2 cellular contexts compared by ENCODE assay signal in genomic region chr2:112588611-112589045, GRCh38.
TF ChIP-seq lines count a peak whose summit lies in the region.

No MANE protein-coding gene starts in this region.

TF ChIP-seq in IMR-90, 13 proteins besides CTCF, POLR2A, EP300 and RAD21:
- TF ChIP-seq FOS (IDR thresholded peaks at IDR 0.05; ENCODE audit: low read depth, low read length) (no peak), CEBPB (IDR thresholded peaks at IDR 0.05; ENCODE audit: low read depth, low read length) (peak; percentile 14; the same call in 1 of the 2 replicates)

TF ChIP-seq in HepG2, 621 proteins besides CTCF, POLR2A, EP300 and RAD21:
- TF ChIP-seq THAP11 (CRISPR knock-in tag; IDR thresholded peaks at IDR 0.05) (no peak), GFI1 (CRISPR knock-in tag; IDR thresholded peaks at IDR 0.05; ENCODE audit: borderline replicate concordance) (no peak), NCOA2 (CRISPR knock-in tag; IDR thresholded peaks at IDR 0.05) (no peak), CEBPG (CRISPR knock-in tag; IDR thresholded peaks at IDR 0.05) (peak; percentile 45; the same call in 1 of the 2 replicates), ZNF224 (CRISPR knock-in tag; IDR thresholded peaks at IDR 0.05) (no peak), CEBPB (IDR thresholded peaks at IDR 0.05; ENCODE audit: borderline replicate concordance, low read depth, low read length) (peak; percentile 21; the same call in 1 of the 2 replicates), ZNF17 (CRISPR knock-in tag; IDR thresholded peaks at IDR 0.05) (no peak), NR2F1 (CRISPR knock-in tag; IDR thresholded peaks at IDR 0.05) (no peak), NR0B2 (CRISPR knock-in tag; IDR thresholded peaks at IDR 0.05) (no peak), ZNF33B (CRISPR knock-in tag; IDR thresholded peaks at IDR 0.05) (no peak), KDM5A (IDR thresholded peaks at IDR 0.05; ENCODE audit: borderline replicate concordance, low read length) (no peak)
